Comparison of ENCODE assay signal across 1 cellular context in the genomic region with DNA sequence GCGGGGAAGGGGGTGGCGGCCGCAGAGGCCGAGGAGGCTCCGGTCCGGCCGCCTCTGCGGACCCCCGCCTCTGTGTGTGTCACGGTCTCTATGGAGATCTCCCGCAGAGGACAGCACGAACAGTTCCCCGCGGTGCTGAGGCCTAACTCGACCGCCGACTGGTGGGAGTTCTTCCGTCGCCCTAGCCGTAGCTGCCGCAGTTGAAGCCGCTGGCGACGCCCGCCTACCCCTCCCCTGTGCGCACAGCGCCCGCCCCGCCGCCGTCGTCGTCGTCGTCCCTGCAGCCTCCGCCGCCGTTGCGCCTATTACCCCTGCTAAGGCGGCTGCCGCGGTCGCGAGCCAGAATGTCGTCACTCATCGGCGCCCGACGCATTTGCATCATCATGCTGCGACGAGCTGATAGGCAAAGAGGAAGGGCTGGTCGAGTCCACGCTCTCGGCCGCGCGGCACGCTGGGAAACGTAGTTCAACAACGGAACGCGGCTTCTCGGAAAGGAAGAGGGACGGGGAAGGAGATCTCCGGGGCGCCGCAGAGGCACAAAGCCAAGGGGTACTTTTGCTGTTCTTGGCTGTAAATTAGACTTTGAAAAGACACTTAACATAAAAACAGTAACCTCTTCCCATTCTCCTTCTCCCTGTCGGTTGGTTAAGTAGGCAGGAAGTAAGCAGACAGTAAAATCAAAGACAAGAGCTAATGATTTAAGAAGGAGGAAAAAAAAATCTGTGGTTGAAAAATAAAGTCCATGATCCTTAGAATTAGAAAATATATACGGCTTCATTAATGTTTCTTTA.
TF ChIP-seq lines count a peak whose summit lies in the region.

TSS of gene NUP153 (minus strand) at position 346 of the 791 bp plus-strand sequence. CDS start 538 bp downstream, outside the sequence.

TF ChIP-seq in HepG2, 621 proteins besides CTCF, POLR2A, EP300 and RAD21 (continued from another document and continues in another):
- TF ChIP-seq, protein P1, sequence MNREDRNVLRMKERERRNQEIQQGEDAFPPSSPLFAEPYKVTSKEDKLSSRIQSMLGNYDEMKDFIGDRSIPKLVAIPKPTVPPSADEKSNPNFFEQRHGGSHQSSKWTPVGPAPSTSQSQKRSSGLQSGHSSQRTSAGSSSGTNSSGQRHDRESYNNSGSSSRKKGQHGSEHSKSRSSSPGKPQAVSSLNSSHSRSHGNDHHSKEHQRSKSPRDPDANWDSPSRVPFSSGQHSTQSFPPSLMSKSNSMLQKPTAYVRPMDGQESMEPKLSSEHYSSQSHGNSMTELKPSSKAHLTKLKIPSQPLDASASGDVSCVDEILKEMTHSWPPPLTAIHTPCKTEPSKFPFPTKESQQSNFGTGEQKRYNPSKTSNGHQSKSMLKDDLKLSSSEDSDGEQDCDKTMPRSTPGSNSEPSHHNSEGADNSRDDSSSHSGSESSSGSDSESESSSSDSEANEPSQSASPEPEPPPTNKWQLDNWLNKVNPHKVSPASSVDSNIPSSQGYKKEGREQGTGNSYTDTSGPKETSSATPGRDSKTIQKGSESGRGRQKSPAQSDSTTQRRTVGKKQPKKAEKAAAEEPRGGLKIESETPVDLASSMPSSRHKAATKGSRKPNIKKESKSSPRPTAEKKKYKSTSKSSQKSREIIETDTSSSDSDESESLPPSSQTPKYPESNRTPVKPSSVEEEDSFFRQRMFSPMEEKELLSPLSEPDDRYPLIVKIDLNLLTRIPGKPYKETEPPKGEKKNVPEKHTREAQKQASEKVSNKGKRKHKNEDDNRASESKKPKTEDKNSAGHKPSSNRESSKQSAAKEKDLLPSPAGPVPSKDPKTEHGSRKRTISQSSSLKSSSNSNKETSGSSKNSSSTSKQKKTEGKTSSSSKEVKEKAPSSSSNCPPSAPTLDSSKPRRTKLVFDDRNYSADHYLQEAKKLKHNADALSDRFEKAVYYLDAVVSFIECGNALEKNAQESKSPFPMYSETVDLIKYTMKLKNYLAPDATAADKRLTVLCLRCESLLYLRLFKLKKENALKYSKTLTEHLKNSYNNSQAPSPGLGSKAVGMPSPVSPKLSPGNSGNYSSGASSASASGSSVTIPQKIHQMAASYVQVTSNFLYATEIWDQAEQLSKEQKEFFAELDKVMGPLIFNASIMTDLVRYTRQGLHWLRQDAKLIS (CRISPR knock-in tag; IDR thresholded peaks at IDR 0.05): no peak
- TF ChIP-seq ZNF451 (CRISPR knock-in tag; IDR thresholded peaks at IDR 0.05) (peak; percentile 91; the same call in 1 of the 2 replicates), ZNF337 (CRISPR knock-in tag; IDR thresholded peaks at IDR 0.05; ENCODE audit: borderline replicate concordance, low read depth) (0 out of 2 replicates have a peak, but pooled peaks have one; percentile 69), ATAD3A (CRISPR knock-in tag; IDR thresholded peaks at IDR 0.05) (no peak), ZNF619 (CRISPR knock-in tag; IDR thresholded peaks at IDR 0.05) (no peak), ZNF160 (CRISPR knock-in tag; IDR thresholded peaks at IDR 0.05) (peak; percentile 97), ZC3H13 (CRISPR knock-in tag; IDR thresholded peaks at IDR 0.05) (no peak), SMAD3 (CRISPR knock-in tag; IDR thresholded peaks at IDR 0.05) (peak; percentile 98), MTA3 (CRISPR knock-in tag; IDR thresholded peaks at IDR 0.05) (no peak), PCBP2 (optimal IDR thresholded peaks at IDR 0.05; ENCODE audit: low read depth, low read length, poor library complexity, severe bottlenecking) (no peak), ETV5 (CRISPR knock-in tag; IDR thresholded peaks at IDR 0.05; ENCODE audit: borderline replicate concordance) (peak; percentile 68; the same call in 1 of the 2 replicates), MAFK (conservative IDR thresholded peaks at IDR 0.05 in 1 of 2, IDR thresholded peaks at IDR 0.05 in 1 of 2; ENCODE audit: low read length in 2 of 2) (peak; percentile 9 to 20; a peak in 2 of 4 replicates), ZFP91 (CRISPR knock-in tag; IDR thresholded peaks at IDR 0.05; ENCODE audit: borderline replicate concordance) (peak; percentile 95), ZFP36L1 (CRISPR knock-in tag; IDR thresholded peaks at IDR 0.05) (no peak), SMYD3 (CRISPR knock-in tag; IDR thresholded peaks at IDR 0.05) (0 out of 2 replicates have a peak, but pooled peaks have one; percentile 19), RFX3 (CRISPR knock-in tag; IDR thresholded peaks at IDR 0.05) (peak; percentile 34; the same call in 1 of the 2 replicates), BCL6 (CRISPR knock-in tag; IDR thresholded peaks at IDR 0.05) (peak; percentile 68; the same call in 1 of the 2 replicates), ZNF713 (CRISPR knock-in tag; IDR thresholded peaks at IDR 0.05) (no peak), SIN3A (IDR thresholded peaks at IDR 0.05; ENCODE audit: borderline replicate concordance, low read depth, low read length) (no peak), NRL (CRISPR knock-in tag; IDR thresholded peaks at IDR 0.05; ENCODE audit: borderline replicate concordance) (peak; percentile 59; the same call in 1 of the 2 replicates), ZNF282 (IDR thresholded peaks at IDR 0.05; ENCODE audit: partially characterized antibody) (no peak), DRAP1 (CRISPR knock-in tag; IDR thresholded peaks at IDR 0.05) (peak; percentile 86), FIP1L1 (IDR thresholded peaks at IDR 0.05; ENCODE audit: borderline replicate concordance, insufficient read depth, low read depth, low read length) (no peak), ZNF275 (CRISPR knock-in tag; IDR thresholded peaks at IDR 0.05; ENCODE audit: borderline replicate concordance) (peak; percentile 16; the same call in 1 of the 2 replicates), SNAPC2 (CRISPR knock-in tag; IDR thresholded peaks at IDR 0.05) (peak; percentile 81), ZFP62 (CRISPR knock-in tag; IDR thresholded peaks at IDR 0.05) (no peak; the same call in 1 of the 2 replicates), ZNF496 (CRISPR knock-in tag; IDR thresholded peaks at IDR 0.05; ENCODE audit: insufficient replicate concordance) (no peak), RFXANK (CRISPR knock-in tag; IDR thresholded peaks at IDR 0.05) (peak; percentile 72; the same call in 1 of the 2 replicates)
- TF ChIP-seq, protein P2, sequence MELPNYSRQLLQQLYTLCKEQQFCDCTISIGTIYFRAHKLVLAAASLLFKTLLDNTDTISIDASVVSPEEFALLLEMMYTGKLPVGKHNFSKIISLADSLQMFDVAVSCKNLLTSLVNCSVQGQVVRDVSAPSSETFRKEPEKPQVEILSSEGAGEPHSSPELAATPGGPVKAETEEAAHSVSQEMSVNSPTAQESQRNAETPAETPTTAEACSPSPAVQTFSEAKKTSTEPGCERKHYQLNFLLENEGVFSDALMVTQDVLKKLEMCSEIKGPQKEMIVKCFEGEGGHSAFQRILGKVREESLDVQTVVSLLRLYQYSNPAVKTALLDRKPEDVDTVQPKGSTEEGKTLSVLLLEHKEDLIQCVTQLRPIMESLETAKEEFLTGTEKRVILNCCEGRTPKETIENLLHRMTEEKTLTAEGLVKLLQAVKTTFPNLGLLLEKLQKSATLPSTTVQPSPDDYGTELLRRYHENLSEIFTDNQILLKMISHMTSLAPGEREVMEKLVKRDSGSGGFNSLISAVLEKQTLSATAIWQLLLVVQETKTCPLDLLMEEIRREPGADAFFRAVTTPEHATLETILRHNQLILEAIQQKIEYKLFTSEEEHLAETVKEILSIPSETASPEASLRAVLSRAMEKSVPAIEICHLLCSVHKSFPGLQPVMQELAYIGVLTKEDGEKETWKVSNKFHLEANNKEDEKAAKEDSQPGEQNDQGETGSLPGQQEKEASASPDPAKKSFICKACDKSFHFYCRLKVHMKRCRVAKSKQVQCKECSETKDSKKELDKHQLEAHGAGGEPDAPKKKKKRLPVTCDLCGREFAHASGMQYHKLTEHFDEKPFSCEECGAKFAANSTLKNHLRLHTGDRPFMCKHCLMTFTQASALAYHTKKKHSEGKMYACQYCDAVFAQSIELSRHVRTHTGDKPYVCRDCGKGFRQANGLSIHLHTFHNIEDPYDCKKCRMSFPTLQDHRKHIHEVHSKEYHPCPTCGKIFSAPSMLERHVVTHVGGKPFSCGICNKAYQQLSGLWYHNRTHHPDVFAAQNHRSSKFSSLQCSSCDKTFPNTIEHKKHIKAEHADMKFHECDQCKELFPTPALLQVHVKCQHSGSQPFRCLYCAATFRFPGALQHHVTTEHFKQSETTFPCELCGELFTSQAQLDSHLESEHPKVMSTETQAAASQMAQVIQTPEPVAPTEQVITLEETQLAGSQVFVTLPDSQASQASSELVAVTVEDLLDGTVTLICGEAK (IDR thresholded peaks at IDR 0.05): peak; percentile 87
- TF ChIP-seq, protein P2 (CRISPR knock-in tag; IDR thresholded peaks at IDR 0.05): peak; percentile 87; the same call in 1 of the 2 replicates
- TF ChIP-seq, protein P3, sequence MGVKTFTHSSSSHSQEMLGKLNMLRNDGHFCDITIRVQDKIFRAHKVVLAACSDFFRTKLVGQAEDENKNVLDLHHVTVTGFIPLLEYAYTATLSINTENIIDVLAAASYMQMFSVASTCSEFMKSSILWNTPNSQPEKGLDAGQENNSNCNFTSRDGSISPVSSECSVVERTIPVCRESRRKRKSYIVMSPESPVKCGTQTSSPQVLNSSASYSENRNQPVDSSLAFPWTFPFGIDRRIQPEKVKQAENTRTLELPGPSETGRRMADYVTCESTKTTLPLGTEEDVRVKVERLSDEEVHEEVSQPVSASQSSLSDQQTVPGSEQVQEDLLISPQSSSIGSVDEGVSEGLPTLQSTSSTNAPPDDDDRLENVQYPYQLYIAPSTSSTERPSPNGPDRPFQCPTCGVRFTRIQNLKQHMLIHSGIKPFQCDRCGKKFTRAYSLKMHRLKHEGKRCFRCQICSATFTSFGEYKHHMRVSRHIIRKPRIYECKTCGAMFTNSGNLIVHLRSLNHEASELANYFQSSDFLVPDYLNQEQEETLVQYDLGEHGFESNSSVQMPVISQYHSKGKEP (CRISPR knock-in tag; IDR thresholded peaks at IDR 0.05): peak; percentile 84; the same call in 1 of the 2 replicates
- TF ChIP-seq, protein P4, sequence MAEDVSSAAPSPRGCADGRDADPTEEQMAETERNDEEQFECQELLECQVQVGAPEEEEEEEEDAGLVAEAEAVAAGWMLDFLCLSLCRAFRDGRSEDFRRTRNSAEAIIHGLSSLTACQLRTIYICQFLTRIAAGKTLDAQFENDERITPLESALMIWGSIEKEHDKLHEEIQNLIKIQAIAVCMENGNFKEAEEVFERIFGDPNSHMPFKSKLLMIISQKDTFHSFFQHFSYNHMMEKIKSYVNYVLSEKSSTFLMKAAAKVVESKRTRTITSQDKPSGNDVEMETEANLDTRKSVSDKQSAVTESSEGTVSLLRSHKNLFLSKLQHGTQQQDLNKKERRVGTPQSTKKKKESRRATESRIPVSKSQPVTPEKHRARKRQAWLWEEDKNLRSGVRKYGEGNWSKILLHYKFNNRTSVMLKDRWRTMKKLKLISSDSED (CRISPR knock-in tag; IDR thresholded peaks at IDR 0.05): no peak; the same call in 1 of the 2 replicates
- TF ChIP-seq, protein P5, sequence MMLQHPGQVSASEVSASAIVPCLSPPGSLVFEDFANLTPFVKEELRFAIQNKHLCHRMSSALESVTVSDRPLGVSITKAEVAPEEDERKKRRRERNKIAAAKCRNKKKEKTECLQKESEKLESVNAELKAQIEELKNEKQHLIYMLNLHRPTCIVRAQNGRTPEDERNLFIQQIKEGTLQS (CRISPR knock-in tag; IDR thresholded peaks at IDR 0.05): peak; percentile 66
